In the genomic region with DNA sequence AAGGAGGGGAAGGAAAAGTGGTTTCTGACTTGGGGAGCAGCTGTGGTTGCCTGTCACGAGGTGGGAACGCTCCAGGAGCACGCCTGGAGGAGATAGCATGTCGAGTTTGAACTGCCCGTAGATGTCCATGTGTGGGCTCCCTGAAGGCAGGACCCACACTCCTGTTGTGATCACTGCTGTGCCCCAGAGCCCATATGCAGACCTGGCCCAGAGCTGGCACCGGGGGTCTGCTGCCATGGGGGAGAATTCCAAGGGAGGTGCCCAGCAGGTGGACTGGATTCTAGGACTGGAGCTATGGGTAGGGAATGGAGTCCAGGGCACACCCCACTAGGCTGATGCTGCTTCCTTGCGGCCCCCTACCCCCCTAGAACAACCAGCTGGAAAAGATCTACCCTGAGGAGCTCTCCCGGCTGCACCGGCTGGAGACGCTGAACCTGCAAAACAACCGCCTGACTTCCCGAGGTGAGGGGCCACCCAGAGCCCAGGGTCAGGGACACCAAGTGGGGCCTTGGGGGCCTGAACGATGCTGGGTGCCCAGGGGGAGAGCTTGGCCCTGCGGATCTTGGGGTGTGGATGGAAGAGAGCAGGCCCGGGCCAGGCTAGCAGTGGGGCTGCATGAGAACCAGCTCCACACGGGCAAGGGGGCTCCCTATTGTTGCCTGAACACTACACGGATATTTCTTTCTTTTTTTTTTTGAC, we compare ENCODE assay signal across 22 cellular contexts. TPM values are rescaled to one million over a fixed set of nuclear protein-coding genes. Genes with fewer than 3 reads are reported as not detected.
DNase-seq lines count a peak whose midpoint lies in the region; ATAC-seq and TF ChIP-seq lines count a peak whose summit lies in the region.
"Had no signal": no experiment of that assay in that cellular context is flagged by ENCODE, and none has a peak within 500 bp of the region (broad histone marks: within the 10 kb centered on the region; RNA-seq: fewer than 3 reads in every experiment).

No MANE protein-coding gene starts in this region.

- TF ChIP-seq CTCF in dorsolateral prefrontal cortex (IDR thresholded peaks at IDR 0.05 in 54 of 56, conservative IDR thresholded peaks at IDR 0.05 in 2 of 56; ENCODE audit: low read depth in 1 of 56, partially characterized antibody in 56 of 56) (no peak), lower lobe of right lung (IDR thresholded peaks at IDR 0.05) (no peak), gastroesophageal sphincter (IDR thresholded peaks at IDR 0.05) (no peak)

- no peak overlapping the region for H3K4me3 Mint-ChIP-seq in activated T-cell treated with anti-CD3 and anti-CD28 coated beads, Interleukin-2, amount 50 U/mL, for 72 hours
- H3K4me3 Mint-ChIP-seq in stimulated activated effector memory CD8-positive, alpha-beta T cell treated with anti-CD3 and anti-CD28 coated beads, Interleukin-12 subunit alpha, Interleukin-12 subunit beta, amount 100 ng/mL, for 72 hours = no peak overlapping the region

- no peak overlapping the region for H3K27ac Mint-ChIP-seq in activated T-cell treated with anti-CD3 and anti-CD28 coated beads, Interleukin-2, amount 50 U/mL, for 72 hours
- peak overlapping the region; percentile 23 for H3K27ac Mint-ChIP-seq in stimulated activated effector memory CD8-positive, alpha-beta T cell treated with anti-CD3 and anti-CD28 coated beads, Interleukin-12 subunit alpha, Interleukin-12 subunit beta, amount 100 ng/mL, for 72 hours

- H3K36me3 ChIP-seq in lower lobe of right lung (peaks cover 5% of the 10 kb centered on the region), gastroesophageal sphincter (peaks cover 0 to 16% of the 10 kb centered on the region in 2 donors)
- H3K36me3 ChIP-seq: adrenal gland, neutrophil had no signal

- peak; percentile 12 for DNase-seq in activated T-cell treated with anti-CD3 and anti-CD28 coated beads, Interleukin-2, amount 50 U/mL, for 1 hour
- no peak for DNase-seq in activated T-cell treated with anti-CD3 and anti-CD28 coated beads, Interleukin-2, amount 50 U/mL, for 72 hours
- peak in 6 of 10 donors; percentile 7 to 36 (median 23) for DNase-seq in dorsolateral prefrontal cortex
- DNase-seq in lower lobe of right lung = peak; percentile 43
- DNase-seq in stimulated activated effector memory CD8-positive, alpha-beta T cell treated with anti-CD3 and anti-CD28 coated beads, Interleukin-12 subunit alpha, Interleukin-12 subunit beta, amount 100 ng/mL, for 72 hours (ENCODE audit: low spot score in 2 of 2) = no peak
- DNase-seq in stimulated activated CD4-positive, alpha-beta T cell treated with anti-CD3 and anti-CD28 coated beads, Interleukin-1b, Interleukin-23, amount 100 ng/mL, for 48 hours = no peak
- DNase-seq: activated CD4-positive, alpha-beta T cell treated with anti-CD3 and anti-CD28 coated beads for 1 hour; DMS79 treated with DMSO at 0.1 percent for 48 hours; NCI-H1092; NCI-H2029; NCI-H345; NCI-H774; stimulated activated CD4-positive, alpha-beta T cell treated with anti-CD3 and anti-CD28 coated beads, Interleukin-15, amount 100 ng/mL, for 24 hours; stimulated activated CD8-positive, alpha-beta memory T cell treated with anti-CD3 and anti-CD28 coated beads, Interleukin-4, amount 100 ng/mL, for 48 hours had no signal

- H3K27me3 ChIP-seq in dorsolateral prefrontal cortex = no peaks in the 10 kb centered on the region
- no peaks in the 10 kb centered on the region for H3K27me3 ChIP-seq in lower lobe of right lung (ENCODE audit: low read depth)
- H3K27me3 ChIP-seq in gastroesophageal sphincter = no peaks in the 10 kb centered on the region
- H3K27me3 ChIP-seq: adrenal gland, neutrophil had no signal

- no peak overlapping the region for H3K4me3 ChIP-seq in dorsolateral prefrontal cortex
- H3K4me3 ChIP-seq in lower lobe of right lung = no peak overlapping the region
- H3K4me3 ChIP-seq in gastroesophageal sphincter = no peak overlapping the region
- H3K4me3 ChIP-seq: adrenal gland, GM12878 had no signal

- no peak for TF ChIP-seq EP300 in gastroesophageal sphincter (IDR thresholded peaks at IDR 0.05)

- H3K27me3 Mint-ChIP-seq in activated T-cell treated with anti-CD3 and anti-CD28 coated beads, Interleukin-2, amount 50 U/mL, for 72 hours (ENCODE audit: low read depth) = no peaks in the 10 kb centered on the region

- no peak for TF ChIP-seq POLR2A in gastroesophageal sphincter (IDR thresholded peaks at IDR 0.05)

- no peaks in the 10 kb centered on the region for H3K9me3 Mint-ChIP-seq in activated T-cell treated with anti-CD3 and anti-CD28 coated beads, Interleukin-2, amount 50 U/mL, for 72 hours
- no peaks in the 10 kb centered on the region for H3K9me3 Mint-ChIP-seq in stimulated activated effector memory CD8-positive, alpha-beta T cell treated with anti-CD3 and anti-CD28 coated beads, Interleukin-12 subunit alpha, Interleukin-12 subunit beta, amount 100 ng/mL, for 72 hours

- no peak for ATAC-seq in activated T-cell treated with anti-CD3 and anti-CD28 coated beads, Interleukin-2, amount 50 U/mL, for 72 hours (replicated peaks in 1 of 2)
- ATAC-seq in lower lobe of right lung (no peak), gastroesophageal sphincter (no peak), HG02759 (IDR thresholded peaks at IDR 0.05; ENCODE audit: unreplicated experiment) (no peak)
- no peak for ATAC-seq in stimulated activated effector memory CD8-positive, alpha-beta T cell treated with anti-CD3 and anti-CD28 coated beads, Interleukin-12 subunit alpha, Interleukin-12 subunit beta, amount 100 ng/mL, for 72 hours
- ATAC-seq: GM12878, right cardiac atrium had no signal

- no peaks in the 10 kb centered on the region for H3K36me3 Mint-ChIP-seq in activated T-cell treated with anti-CD3 and anti-CD28 coated beads, Interleukin-2, amount 50 U/mL, for 72 hours (ENCODE audit: insufficient read depth in 2 of 2)
- H3K36me3 Mint-ChIP-seq in stimulated activated effector memory CD8-positive, alpha-beta T cell treated with anti-CD3 and anti-CD28 coated beads, Interleukin-12 subunit alpha, Interleukin-12 subunit beta, amount 100 ng/mL, for 72 hours = no peaks in the 10 kb centered on the region

- WGBS in gastroesophageal sphincter (ENCODE audit: low coverage in 1 of 2), 2 donors = 56 to 88% methylated on average over 2 to 10 of the region's 17 CpGs

- intact Hi-C loops in dorsolateral prefrontal cortex (cut with DNase I) (no loop called here), lower lobe of right lung (cut with DNase I) (no loop called here)

- no peaks in the 10 kb centered on the region for H3K4me1 Mint-ChIP-seq in activated T-cell treated with anti-CD3 and anti-CD28 coated beads, Interleukin-2, amount 50 U/mL, for 72 hours (ENCODE audit: low read depth)
- H3K4me1 Mint-ChIP-seq in stimulated activated effector memory CD8-positive, alpha-beta T cell treated with anti-CD3 and anti-CD28 coated beads, Interleukin-12 subunit alpha, Interleukin-12 subunit beta, amount 100 ng/mL, for 72 hours = peaks cover 11% of the 10 kb centered on the region

- no peaks in the 10 kb centered on the region for H3K9me3 ChIP-seq in lower lobe of right lung
- H3K9me3 ChIP-seq in gastroesophageal sphincter = no peaks in the 10 kb centered on the region
- H3K9me3 ChIP-seq: adrenal gland, neutrophil had no signal

- H3K4me1 ChIP-seq in lower lobe of right lung (no peaks in the 10 kb centered on the region), gastroesophageal sphincter (peaks cover 0 to 26% (median 0%) of the 10 kb centered on the region in 3 donors)
- H3K4me1 ChIP-seq: adrenal gland had no signal

- H3K27ac ChIP-seq in dorsolateral prefrontal cortex = no peak overlapping the region
- H3K27ac ChIP-seq in lower lobe of right lung = no peak overlapping the region
- H3K27ac ChIP-seq in gastroesophageal sphincter = no peak overlapping the region
- H3K27ac ChIP-seq: adrenal gland, neutrophil had no signal

RNA-seq across cellular contexts. Expression of a gene that starts 9.3 kb away (rescaled TPM):
- total RNA-seq in activated T-cell treated with anti-CD3 and anti-CD28 coated beads, Interleukin-2, amount 50 U/mL, for 72 hours = not detected
- 10 to 100 TPM in 8 of 120 experiments, 1 to 10 TPM in 112; 2.3 to 13.8 (median 5.2) TPM for total RNA-seq in dorsolateral prefrontal cortex
- 64.0 TPM for total RNA-seq in lower lobe of right lung
- 100 to 1,000 TPM in 3 of 4 donors, 10 to 100 TPM in 1; 60.4 to 170 (median 125) TPM for total RNA-seq in gastroesophageal sphincter
- total RNA-seq: activated CD8-positive, alpha-beta memory T cell treated with anti-CD3 and anti-CD28 coated beads for 36 hours; HepG2 had no signal

Comparison
In these comparisons a context has a peak if more than half of its experiments do, and no peak if none do; other contexts are left out.
1. DNase-seq: peak in activated T-cell treated with anti-CD3 and anti-CD28 coated beads, Interleukin-2, amount 50 U/mL, for 1 hour (single experiment), dorsolateral prefrontal cortex (6 of 10) and lower lobe of right lung (single experiment); none in activated T-cell treated with anti-CD3 and anti-CD28 coated beads, Interleukin-2, amount 50 U/mL, for 72 hours (0 of 2), stimulated activated effector memory CD8-positive, alpha-beta T cell treated with anti-CD3 and anti-CD28 coated beads, Interleukin-12 subunit alpha, Interleukin-12 subunit beta, amount 100 ng/mL, for 72 hours (0 of 2) and stimulated activated CD4-positive, alpha-beta T cell treated with anti-CD3 and anti-CD28 coated beads, Interleukin-1b, Interleukin-23, amount 100 ng/mL, for 48 hours (single experiment).